8 cellular contexts compared by ENCODE assay signal in genomic region chr4:121952290-121952689, GRCh38. TPM values are rescaled to one million over a fixed set of nuclear protein-coding genes. Genes with fewer than 3 reads are reported as not detected.
A peak's percentile ranks its signal among the peaks of the same experiment; 100 is the strongest.
DNase-seq lines count a peak whose midpoint lies in the region; ATAC-seq and TF ChIP-seq lines count a peak whose summit lies in the region.

No MANE protein-coding gene starts in this region.

- H3K9me3 ChIP-seq in left lung = no peaks in the 10 kb centered on the region
- H3K9me3 ChIP-seq in thoracic aorta = no peaks in the 10 kb centered on the region

- H3K36me3 Mint-ChIP-seq in activated T-cell treated with anti-CD3 and anti-CD28 coated beads, Interleukin-2, amount 50 U/mL, for 4 hours (ENCODE audit: insufficient read depth) = no peaks in the 10 kb centered on the region
- H3K36me3 Mint-ChIP-seq in activated naive CD8-positive, alpha-beta T cell treated with anti-CD3 and anti-CD28 coated beads for 36 hours = no peaks in the 10 kb centered on the region

- H3K27me3 Mint-ChIP-seq in activated T-cell treated with anti-CD3 and anti-CD28 coated beads, Interleukin-2, amount 50 U/mL, for 4 hours (ENCODE audit: low read depth) = peaks cover 32% of the 10 kb centered on the region
- peaks cover 47% of the 10 kb centered on the region for H3K27me3 Mint-ChIP-seq in activated naive CD8-positive, alpha-beta T cell treated with anti-CD3 and anti-CD28 coated beads for 36 hours

- no peak for DNase-seq in activated T-cell treated with anti-CD3 and anti-CD28 coated beads, Interleukin-2, amount 50 U/mL, for 4 hours
- DNase-seq in activated T-cell treated with anti-CD3 and anti-CD28 coated beads, Interleukin-2, amount 50 U/mL, for 48 hours = no peak
- no peak for DNase-seq in activated naive CD8-positive, alpha-beta T cell treated with anti-CD3 and anti-CD28 coated beads for 36 hours
- no peak for DNase-seq in left lung
- DNase-seq in thoracic aorta (ENCODE audit: low spot score) = no peak
- DNase-seq in NCI-H2227 (lab: John Stamatoyannopoulos, UW; ENCODE audit: unreplicated experiment) = no peak
- no peak for DNase-seq in activated effector memory CD4-positive, alpha-beta T cell treated with Interleukin-2 at 50 U/mL for 16 hours

- H3K27ac Mint-ChIP-seq in activated naive CD8-positive, alpha-beta T cell treated with anti-CD3 and anti-CD28 coated beads for 36 hours = no peak overlapping the region

- ATAC-seq in activated T-cell treated with anti-CD3 and anti-CD28 coated beads, Interleukin-2, amount 50 U/mL, for 4 hours = no peak
- no peak for ATAC-seq in left lung
- no peak for ATAC-seq in thoracic aorta (ENCODE audit: insufficient number of reproducible peaks, low FRiP score, low read depth)
- no peak for ATAC-seq in HG03139 (IDR thresholded peaks at IDR 0.05; ENCODE audit: unreplicated experiment)

- H3K4me3 Mint-ChIP-seq in activated T-cell treated with anti-CD3 and anti-CD28 coated beads, Interleukin-2, amount 50 U/mL, for 4 hours = peak overlapping the region; percentile 75
- peak overlapping the region; percentile 14 for H3K4me3 Mint-ChIP-seq in activated naive CD8-positive, alpha-beta T cell treated with anti-CD3 and anti-CD28 coated beads for 36 hours

- H3K9me3 Mint-ChIP-seq in activated T-cell treated with anti-CD3 and anti-CD28 coated beads, Interleukin-2, amount 50 U/mL, for 4 hours = no peaks in the 10 kb centered on the region
- H3K9me3 Mint-ChIP-seq in activated naive CD8-positive, alpha-beta T cell treated with anti-CD3 and anti-CD28 coated beads for 36 hours = no peaks in the 10 kb centered on the region

- H3K4me1 ChIP-seq in left lung (peaks cover 0 to 25% of the 10 kb centered on the region in 2 donors), thoracic aorta (ENCODE audit: control insufficient read depth in 1 of 2, low read depth in 2 of 2) (peaks cover 0 to 9% of the 10 kb centered on the region in 2 donors)

- H3K36me3 ChIP-seq in left lung (no peaks in the 10 kb centered on the region), thoracic aorta (no peaks in the 10 kb centered on the region)

- H3K4me3 ChIP-seq in left lung = peak overlapping the region; percentile 49 to 51
- peak overlapping the region; percentile 78 for H3K4me3 ChIP-seq in thoracic aorta

- H3K27me3 ChIP-seq in left lung (peaks cover 24 to 74% of the 10 kb centered on the region in 2 donors), thoracic aorta (replicated peaks; ENCODE audit: insufficient read depth) (no peaks in the 10 kb centered on the region)

- peaks cover 14% of the 10 kb centered on the region for H3K4me1 Mint-ChIP-seq in activated T-cell treated with anti-CD3 and anti-CD28 coated beads, Interleukin-2, amount 50 U/mL, for 4 hours (ENCODE audit: low read depth)
- H3K4me1 Mint-ChIP-seq in activated naive CD8-positive, alpha-beta T cell treated with anti-CD3 and anti-CD28 coated beads for 36 hours = peaks cover 9% of the 10 kb centered on the region

- H3K27ac ChIP-seq in left lung = no peak overlapping the region
- no peak overlapping the region for H3K27ac ChIP-seq in thoracic aorta

- TF ChIP-seq CTCF in left lung (IDR thresholded peaks at IDR 0.05) (no peak), thoracic aorta (IDR thresholded peaks at IDR 0.05) (no peak)

- intact Hi-C loops in left lung (cut with DNase I) = no loop called here

RNA-seq across cellular contexts. Expression of gene TRPC3, which starts 0.4 kb away (rescaled TPM):
- under 1 TPM in 2 of 3 donors, not detected in 1; 0.33 to 0.63 TPM for total RNA-seq in activated T-cell treated with anti-CD3 and anti-CD28 coated beads, Interleukin-2, amount 50 U/mL, for 4 hours
- total RNA-seq in activated naive CD8-positive, alpha-beta T cell treated with anti-CD3 and anti-CD28 coated beads for 36 hours = under 1 TPM; 0.12 to 0.42 TPM
- under 1 TPM; 0.76 to 0.82 TPM for total RNA-seq in left lung
- under 1 TPM; 0.27 to 0.78 TPM for total RNA-seq in thoracic aorta
